In genomic region chr1:70034403-70034802, GRCh38 we compare ENCODE assay signal across 10 cellular contexts.
DNase-seq lines count a peak whose midpoint lies in the region; ATAC-seq, FAIRE-seq and TF ChIP-seq lines count a peak whose summit lies in the region.
"Had no signal": no experiment of that assay in that cellular context is flagged by ENCODE, and none has a peak within 500 bp of the region (broad histone marks: within the 10 kb centered on the region; RNA-seq: fewer than 3 reads in every experiment).

No MANE protein-coding gene starts in this region.

- H3K27ac ChIP-seq in breast epithelium (no peak overlapping the region), H1 (ENCODE audit: low read depth, low read length) (no peak overlapping the region)

- no peaks in the 10 kb centered on the region for H3K9me3 Mint-ChIP-seq in MCF 10A (ENCODE audit: unreplicated experiment)
- H3K9me3 Mint-ChIP-seq: dendritic cell treated with granulocyte-macrophage colony-stimulating factor and Interleukin-4, amounts not matched to agents 40 ng/mL and 50 ng/mL, for 4 days had no signal

- H3K4me3 ChIP-seq in breast epithelium: no peak overlapping the region
- H3K4me3 ChIP-seq in H1 (ENCODE audit: extremely low read depth in 1 of 4, insufficient read depth in 2 of 4, low read depth in 3 of 4, low read length in 4 of 4): peak overlapping the region in 1 of 4 experiments; percentile 22; a peak in 1 of 8 replicates

- no peak overlapping the region for H4K91ac ChIP-seq in H1 (replicated peaks; ENCODE audit: insufficient read length, low read length)

- H3K4me1 ChIP-seq in breast epithelium: no peaks in the 10 kb centered on the region
- no peaks in the 10 kb centered on the region for H3K4me1 ChIP-seq in H1 (replicated peaks in 1 of 4; ENCODE audit: control insufficient read depth in 3 of 4, insufficient read depth in 4 of 4, low read length in 3 of 4)

- H2AFZ ChIP-seq in H1 (ENCODE audit: low read length): no peak overlapping the region

- peaks cover 67% of the 10 kb centered on the region for H3K27me3 Mint-ChIP-seq in MCF 10A (ENCODE audit: insufficient read depth, unreplicated experiment)
- H3K27me3 Mint-ChIP-seq: B cell; dendritic cell treated with granulocyte-macrophage colony-stimulating factor and Interleukin-4, amounts not matched to agents 40 ng/mL and 50 ng/mL, for 4 days had no signal

- H3K18ac ChIP-seq in H1 (ENCODE audit: extremely low read depth, low read length): no peak overlapping the region

- no peak overlapping the region for H3K23ac ChIP-seq in H1 (ENCODE audit: insufficient read length)

- no peak overlapping the region for H3K9ac ChIP-seq in H1 (replicated peaks in 1 of 4; ENCODE audit: extremely low read depth in 1 of 4, low read depth in 3 of 4, low read length in 3 of 4)

- TF ChIP-seq EP300 in H1 (IDR thresholded peaks at IDR 0.05; ENCODE audit: borderline replicate concordance in 1 of 2, low read depth in 2 of 2, low read length in 2 of 2): no peak

- POLR2A ChIA-PET in MCF 10A (lab: Yijun Ruan, JAX) (no interaction called here), H1 (lab: Charles Lee; ENCODE audit: partially characterized antibody) (interaction anchor here (1.2 kb wide), 1 partner anchor 8 kb away, joined by 6 read pairs; no protein-coding TSS in a partner anchor)

- H2AK5ac ChIP-seq in H1 (ENCODE audit: low read depth, low read length): no peak overlapping the region

- no peak overlapping the region for H2BK20ac ChIP-seq in H1 (ENCODE audit: low read length)

- no peaks in the 10 kb centered on the region for H3K27me3 ChIP-seq in breast epithelium
- no peaks in the 10 kb centered on the region for H3K27me3 ChIP-seq in H1 (replicated peaks in 1 of 4; ENCODE audit: control insufficient read depth in 3 of 4, extremely low read depth in 1 of 4, insufficient read depth in 3 of 4, low read length in 3 of 4)

- no peak overlapping the region for H3K56ac ChIP-seq in H1 (replicated peaks; ENCODE audit: insufficient read length, low read depth, low read length)

- H2BK15ac ChIP-seq in H1 (ENCODE audit: low read length): no peak overlapping the region

- H3K36me3 ChIP-seq in breast epithelium (no peaks in the 10 kb centered on the region), H1 (ENCODE audit: control insufficient read depth in 2 of 4, insufficient read depth in 4 of 4, low read length in 3 of 4) (no peaks in the 10 kb centered on the region)

- H4K20me1 ChIP-seq in H1 (replicated peaks in 1 of 2; ENCODE audit: control insufficient read depth in 1 of 2, insufficient read depth in 2 of 2, low read length in 2 of 2): no peaks in the 10 kb centered on the region

- H3K27ac Mint-ChIP-seq in MCF 10A (ENCODE audit: low read depth, unreplicated experiment): no peak overlapping the region
- H3K27ac Mint-ChIP-seq: B cell; dendritic cell treated with granulocyte-macrophage colony-stimulating factor and Interleukin-4, amounts not matched to agents 40 ng/mL and 50 ng/mL, for 4 days had no signal

- no peak for ATAC-seq in HG02870 (IDR thresholded peaks at IDR 0.05; ENCODE audit: unreplicated experiment)

- DNase-seq in MCF 10A (ENCODE audit: unreplicated experiment) (peak; percentile 52), breast epithelium (ENCODE audit: low spot score in 2 of 2) (no peak), NCI-H748 (lab: John Stamatoyannopoulos, UW; ENCODE audit: unreplicated experiment) (peak; percentile 84), H1 (ENCODE audit: low read depth in 1 of 2, low spot score in 2 of 2) (no peak), smooth muscle cell of the brain vasculature (ENCODE audit: low read depth, low spot score) (peak; percentile 60), T-helper 9 cell (no peak)
- DNase-seq in activated CD4-positive, alpha-beta T cell treated with anti-CD3 and anti-CD28 coated beads for 4 hours: no peak

- H2BK5ac ChIP-seq in H1 (ENCODE audit: low read depth, low read length): no peak overlapping the region

- no peak overlapping the region for H3K4me3 Mint-ChIP-seq in MCF 10A (ENCODE audit: unreplicated experiment)
- H3K4me3 Mint-ChIP-seq: B cell; dendritic cell treated with granulocyte-macrophage colony-stimulating factor and Interleukin-4, amounts not matched to agents 40 ng/mL and 50 ng/mL, for 4 days had no signal

- H3K14ac ChIP-seq in H1 (ENCODE audit: insufficient read length): no peak overlapping the region

- no peaks in the 10 kb centered on the region for H3K79me2 ChIP-seq in H1 (ENCODE audit: control insufficient read depth in 1 of 2, insufficient read depth in 2 of 2, low read length in 2 of 2)

- peak overlapping the region in 1 of 2 experiments; percentile 39; a peak in 1 of 4 replicates for H3K4me2 ChIP-seq in H1 (ENCODE audit: insufficient read depth in 1 of 2, low read depth in 2 of 2, low read length in 2 of 2)

- WGBS in H1 (ENCODE audit: extremely low coverage in 1 of 2, insufficient coverage in 1 of 2, insufficient read length in 1 of 2, insufficient replicate concordance in 2 of 2, low coverage in 1 of 2, low lambda C conversion rate in 2 of 2, missing lambda C conversion rate in 1 of 2), 2 experiments: 15% methylated on average over 3 of the region's 3 CpGs; no CpG with 5 or more reads in 1 of the 2 experiments

- no peaks in the 10 kb centered on the region for H3K23me2 ChIP-seq in H1 (ENCODE audit: low read depth, low read length)

- H4K5ac ChIP-seq in H1 (ENCODE audit: insufficient read length, low read depth, low read length): no peak overlapping the region

- no peak for TF ChIP-seq POLR2A in breast epithelium (IDR thresholded peaks at IDR 0.05)
- TF ChIP-seq POLR2A in H1 (IDR thresholded peaks at IDR 0.05; ENCODE audit: control extremely low read depth in 1 of 2, low read depth in 2 of 2, low read length in 2 of 2): no peak

- peaks cover 8% of the 10 kb centered on the region for H3K4me1 Mint-ChIP-seq in MCF 10A (ENCODE audit: insufficient read depth, unreplicated experiment)

- no peak overlapping the region for H2BK120ac ChIP-seq in H1 (replicated peaks; ENCODE audit: low read depth, low read length)

- no TSS peak for BruUV-seq in MCF 10A (replicated peaks; lab: Mats Ljungman, UMichigan)

- no peaks in the 10 kb centered on the region for H3K36me3 Mint-ChIP-seq in MCF 10A (ENCODE audit: insufficient read depth, unreplicated experiment)

- FAIRE-seq in H1 (lab: Jason Lieb, UNC): peak; percentile 95

- H3K4ac ChIP-seq in H1 (replicated peaks; ENCODE audit: insufficient read length, low read depth, low read length): no peak overlapping the region

- TF ChIP-seq RAD21 in H1 (IDR thresholded peaks at IDR 0.05 in 1 of 2, conservative IDR thresholded peaks at IDR 0.05 in 1 of 2; ENCODE audit: low read depth in 2 of 2, low read length in 2 of 2): peak; percentile 76 to 80

- no peak overlapping the region for H4K8ac ChIP-seq in H1 (ENCODE audit: extremely low read depth, insufficient read depth, low read length)

- intact Hi-C loops in MCF 10A (cut with micrococcal nuclease) (loop anchor here (1.0 kb wide), 2 partner anchors 99 to 476 kb away; no protein-coding TSS in a partner anchor), breast epithelium (cut with DNase I; ENCODE audit: low total_unique reads) (no loop called here)

- no peak overlapping the region for H2BK12ac ChIP-seq in H1 (ENCODE audit: low read depth, low read length)

- H3K79me1 ChIP-seq in H1 (ENCODE audit: low read depth, low read length): no peaks in the 10 kb centered on the region

- TF ChIP-seq CTCF in MCF 10A (IDR thresholded peaks at IDR 0.05; ENCODE audit: unreplicated experiment) (peak; percentile 40), breast epithelium (IDR thresholded peaks at IDR 0.05) (no peak), H1 (IDR thresholded peaks at IDR 0.05; ENCODE audit: control extremely low read depth in 1 of 3, insufficient read depth in 1 of 3, low read depth in 1 of 3, low read length in 3 of 3) (peak; percentile 5 to 64 (median 37); a peak in 3 of 4 replicates)

- H3K9me3 ChIP-seq in breast epithelium (no peaks in the 10 kb centered on the region), H1 (ENCODE audit: insufficient read depth in 2 of 2, low read depth in 1 of 2, low read length in 1 of 2) (no peaks in the 10 kb centered on the region)

- CTCF ChIA-PET in MCF 10A (lab: Yijun Ruan, JAX): interaction anchor here (0.6 to 0.7 kb wide), 4 partner anchors 51 to 846 kb away, joined by 3 to 5 read pairs (median 4); no protein-coding TSS in a partner anchor
- CTCF ChIA-PET in H1 (lab: Charles Lee; ENCODE audit: partially characterized antibody): interaction anchor here (0.6 to 1.6 kb wide), 5 partner anchors 47 to 179 kb away, joined by 3 to 4 read pairs (median 3); no protein-coding TSS in a partner anchor

TF ChIP-seq in H1, 55 proteins besides CTCF, POLR2A, EP300 and RAD21 (continues in another document):
- TF ChIP-seq MAX (IDR thresholded peaks at IDR 0.05) (peak; percentile 46; the same call in 1 of the 2 replicates), SIN3A (conservative IDR thresholded peaks at IDR 0.05 in 1 of 2, IDR thresholded peaks at IDR 0.05 in 1 of 2; ENCODE audit: low read depth in 1 of 2, low read length in 2 of 2) (no peak)

Comparison
In these comparisons a context has a peak if more than half of its experiments do, and no peak if none do; other contexts are left out.
1. DNase-seq: peak in MCF 10A (single experiment), NCI-H748 (single experiment) and smooth muscle cell of the brain vasculature (single experiment); none in breast epithelium (0 of 2), H1 (0 of 2), T-helper 9 cell (single experiment) and activated CD4-positive, alpha-beta T cell treated with anti-CD3 and anti-CD28 coated beads for 4 hours (0 of 2).
2. CTCF ChIP-seq: peak in MCF 10A (single experiment) and H1 (3 of 3); none in breast epithelium (0 of 3).